29 cellular contexts compared by ENCODE assay signal in the genomic region with DNA sequence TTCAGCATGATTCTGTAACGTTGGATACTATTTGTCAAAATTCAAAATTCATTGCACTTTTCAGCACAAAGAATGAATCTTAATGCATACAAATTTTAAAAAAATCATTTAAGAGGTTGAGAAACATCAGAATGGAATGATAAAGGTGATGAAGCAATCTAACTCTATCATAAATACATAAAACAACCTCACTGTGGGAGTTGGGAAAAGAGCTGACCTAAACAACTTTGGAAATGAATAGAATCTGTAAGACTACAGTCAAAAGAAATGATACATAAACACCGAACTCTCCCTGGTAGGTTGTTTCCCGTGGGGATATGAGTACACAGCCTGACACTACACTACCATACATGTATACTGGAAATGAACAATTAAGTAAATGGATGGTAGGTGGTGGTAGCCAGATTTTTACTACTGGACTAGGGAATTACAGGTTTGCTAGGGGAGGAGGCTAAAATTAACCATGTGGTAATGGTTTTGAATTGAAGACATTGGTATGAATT.
"Had no signal": no experiment of that assay in that cellular context is flagged by ENCODE, and none has a peak within 500 bp of the region (broad histone marks: within the 10 kb centered on the region; RNA-seq: fewer than 3 reads in every experiment).

No MANE protein-coding gene starts in this region.

- H3K36me3 ChIP-seq: neural progenitor cell, ovary, right lobe of liver, sigmoid colon, suprapubic skin, tibial artery, transverse colon, upper lobe of right lung, vagina had no signal

- ATAC-seq: natural killer cell; psoas muscle; right cardiac atrium; stimulated activated memory B cell treated with anti-CD40 and anti-IgM and Interleukin-4, amounts not matched to agents 10 μg/mL and 1 μg/mL and 100 μg/mL, for 72 hours; stimulated activated naive CD8-positive, alpha-beta T cell treated with anti-CD3 and anti-CD28 coated beads, Interleukin-15, amount 100 ng/mL, for 72 hours; stimulated activated naive CD8-positive, alpha-beta T cell treated with anti-CD3 and anti-CD28 coated beads, Interleukin-15, Interleukin-2, amounts not matched to agents 100 U/mL and 50 U/mL, for 24 hours; upper lobe of right lung had no signal

- FAIRE-seq: small intestine had no signal

- H3K9ac ChIP-seq: neural progenitor cell, parathyroid adenoma had no signal

- H3K27ac ChIP-seq: neural progenitor cell, ovary, parathyroid adenoma, psoas muscle, right lobe of liver, sigmoid colon, suprapubic skin, testis, tibial artery, transverse colon, upper lobe of right lung, vagina had no signal

- H3K27ac Mint-ChIP-seq: natural killer cell; nephron; neural progenitor cell; progenitor cell of endocrine pancreas; stimulated activated memory B cell treated with anti-CD40 and anti-IgM and Interleukin-4, amounts not matched to agents 10 μg/mL and 1 μg/mL and 100 μg/mL, for 72 hours; stimulated activated naive CD8-positive, alpha-beta T cell treated with anti-CD3 and anti-CD28 coated beads, Interleukin-15, amount 100 ng/mL, for 72 hours; type B pancreatic cell had no signal

- DNase-seq: natural killer cell; occipital lobe; ovary; posterior cingulate gyrus; psoas muscle; right cardiac atrium; right lobe of liver; sigmoid colon; small intestine; stimulated activated CD4-positive, alpha-beta T cell treated with anti-CD3 and anti-CD28 coated beads, Interleukin-15, amount 100 ng/mL, for 24 hours; stimulated activated CD4-positive, alpha-beta T cell treated with anti-CD3 and anti-CD28 coated beads, Interleukin-2, amount 100 ng/mL, for 24 hours; stimulated activated CD4-positive, alpha-beta T cell treated with anti-CD3 and anti-CD28 coated beads, Interleukin-2, amount 100 ng/mL, for 48 hours; stimulated activated CD4-positive, alpha-beta T cell treated with anti-CD3 and anti-CD28 coated beads, Interleukin-4, amount 100 ng/mL, for 24 hours; stimulated activated naive CD4-positive, alpha-beta T cell; stimulated activated naive CD8-positive, alpha-beta T cell treated with anti-CD3 and anti-CD28 coated beads, Interleukin-15, amount 100 ng/mL, for 72 hours; stimulated activated naive CD8-positive, alpha-beta T cell treated with anti-CD3 and anti-CD28 coated beads, Interleukin-15, Interleukin-2, amounts not matched to agents 100 U/mL and 50 U/mL, for 24 hours; substantia nigra; testis; tibial artery; transverse colon; upper lobe of right lung had no signal

- H3K4me3 Mint-ChIP-seq: natural killer cell; nephron; neural progenitor cell; stimulated activated memory B cell treated with anti-CD40 and anti-IgM and Interleukin-4, amounts not matched to agents 10 μg/mL and 1 μg/mL and 100 μg/mL, for 72 hours; stimulated activated naive CD8-positive, alpha-beta T cell treated with anti-CD3 and anti-CD28 coated beads, Interleukin-15, amount 100 ng/mL, for 72 hours; type B pancreatic cell had no signal

- H3K9me3 Mint-ChIP-seq: natural killer cell; nephron; stimulated activated memory B cell treated with anti-CD40 and anti-IgM and Interleukin-4, amounts not matched to agents 10 μg/mL and 1 μg/mL and 100 μg/mL, for 72 hours; stimulated activated naive CD8-positive, alpha-beta T cell treated with anti-CD3 and anti-CD28 coated beads, Interleukin-15, amount 100 ng/mL, for 72 hours; type B pancreatic cell had no signal

- H3K9me3 ChIP-seq: ovary, psoas muscle, right lobe of liver, sigmoid colon, suprapubic skin, testis, tibial artery, transverse colon, upper lobe of right lung, vagina had no signal

- H3K36me3 Mint-ChIP-seq: natural killer cell; neural progenitor cell; stimulated activated memory B cell treated with anti-CD40 and anti-IgM and Interleukin-4, amounts not matched to agents 10 μg/mL and 1 μg/mL and 100 μg/mL, for 72 hours; type B pancreatic cell had no signal

- H3K27me3 Mint-ChIP-seq: stimulated activated naive CD8-positive, alpha-beta T cell treated with anti-CD3 and anti-CD28 coated beads, Interleukin-15, amount 100 ng/mL, for 72 hours had no signal

- H3K4me3 ChIP-seq: neural progenitor cell, ovary, psoas muscle, right lobe of liver, sigmoid colon, suprapubic skin, testis, tibial artery, transverse colon, upper lobe of right lung, vagina had no signal
